ENCODE assay signal across 1 cellular context in the genomic region with DNA sequence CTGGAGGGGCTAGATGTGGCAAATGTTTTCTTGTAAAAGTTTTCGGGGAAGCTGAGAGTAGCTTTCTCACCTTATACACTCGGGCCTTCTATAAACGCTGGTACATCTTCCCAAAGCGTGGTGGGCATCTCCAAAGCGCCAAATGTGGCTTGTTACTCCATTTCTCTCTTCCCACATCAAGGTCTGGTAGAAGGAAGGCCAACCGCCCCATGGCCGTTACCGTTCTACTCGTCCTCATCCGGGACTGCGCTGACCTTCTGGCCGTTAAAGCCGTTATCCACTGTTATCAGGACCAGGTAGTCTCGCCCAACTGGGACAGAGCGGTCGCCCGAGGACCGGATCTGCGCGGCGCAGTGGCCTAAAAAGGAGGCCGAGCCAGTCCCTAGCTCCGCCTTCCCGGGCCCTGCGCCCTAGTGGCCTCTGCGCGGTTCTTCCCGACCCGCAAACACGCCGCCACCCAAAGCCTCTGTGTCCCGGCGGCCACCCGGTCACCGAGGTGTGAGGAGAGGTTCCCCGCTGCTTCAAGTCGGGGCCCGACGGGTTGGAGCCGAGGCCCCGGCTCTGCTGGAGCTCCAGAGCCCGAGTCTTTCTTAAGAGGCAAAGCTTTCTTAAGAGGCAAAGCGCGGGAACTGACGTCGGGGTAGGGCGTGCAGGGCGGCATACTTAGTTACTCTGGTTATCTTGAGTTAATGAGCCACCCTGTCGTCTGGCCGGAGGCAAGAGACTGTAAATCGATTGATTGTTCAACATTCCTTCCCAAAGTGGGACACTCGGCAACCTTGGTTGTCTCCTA.
TF ChIP-seq lines count a peak whose summit lies in the region.

No MANE protein-coding gene starts in this region.

TF ChIP-seq in K562, 482 proteins besides CTCF, POLR2A, EP300 and RAD21 (continued from another document and continues in another):
- TF ChIP-seq, protein P1, sequence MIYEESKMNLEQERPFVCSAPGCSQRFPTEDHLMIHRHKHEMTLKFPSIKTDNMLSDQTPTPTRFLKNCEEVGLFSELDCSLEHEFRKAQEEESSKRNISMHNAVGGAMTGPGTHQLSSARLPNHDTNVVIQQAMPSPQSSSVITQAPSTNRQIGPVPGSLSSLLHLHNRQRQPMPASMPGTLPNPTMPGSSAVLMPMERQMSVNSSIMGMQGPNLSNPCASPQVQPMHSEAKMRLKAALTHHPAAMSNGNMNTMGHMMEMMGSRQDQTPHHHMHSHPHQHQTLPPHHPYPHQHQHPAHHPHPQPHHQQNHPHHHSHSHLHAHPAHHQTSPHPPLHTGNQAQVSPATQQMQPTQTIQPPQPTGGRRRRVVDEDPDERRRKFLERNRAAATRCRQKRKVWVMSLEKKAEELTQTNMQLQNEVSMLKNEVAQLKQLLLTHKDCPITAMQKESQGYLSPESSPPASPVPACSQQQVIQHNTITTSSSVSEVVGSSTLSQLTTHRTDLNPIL (CRISPR knock-in tag; IDR thresholded peaks at IDR 0.05): no peak
- TF ChIP-seq NCOA1 (IDR thresholded peaks at IDR 0.05; ENCODE audit: low read depth) (peak; percentile 80), ZNF444 (CRISPR knock-in tag; IDR thresholded peaks at IDR 0.05) (no peak), PYGO2 (tag; IDR thresholded peaks at IDR 0.05) (no peak), ZNF174 (CRISPR knock-in tag; IDR thresholded peaks at IDR 0.05) (no peak), SMARCC2 (IDR thresholded peaks at IDR 0.05; ENCODE audit: low read depth) (0 out of 2 replicates have a peak, but pooled peaks have one; percentile 15), KDM4B (IDR thresholded peaks at IDR 0.05; ENCODE audit: borderline replicate concordance in 2 of 2, low read depth in 1 of 2) (peak in 1 of 2 experiments; percentile 91; a peak in 1 of 4 replicates), ZKSCAN8 (CRISPR knock-in tag; IDR thresholded peaks at IDR 0.05) (peak; percentile 63; the same call in 1 of the 2 replicates), LEF1 (IDR thresholded peaks at IDR 0.05) (no peak), HDAC1 (IDR thresholded peaks at IDR 0.05) (peak in 1 of 2 experiments; percentile 49; a peak in 2 of 4 replicates), HDAC2 (IDR thresholded peaks at IDR 0.05) (peak; percentile 82; the same call in 1 of the 2 replicates), RB1 (IDR thresholded peaks at IDR 0.05; ENCODE audit: low read depth) (peak; percentile 94; the same call in 1 of the 2 replicates), ILK (tag; IDR thresholded peaks at IDR 0.05; ENCODE audit: borderline replicate concordance, low read depth) (no peak), MBD2 (IDR thresholded peaks at IDR 0.05; ENCODE audit: borderline replicate concordance, low read depth) (peak; percentile 81), ERF (CRISPR knock-in tag; IDR thresholded peaks at IDR 0.05) (no peak), SPI1 (IDR thresholded peaks at IDR 0.05; ENCODE audit: borderline replicate concordance, low read depth, low read length) (no peak), SMARCA5 (IDR thresholded peaks at IDR 0.05) (no peak), ZNF121 (CRISPR knock-in tag; conservative IDR thresholded peaks at IDR 0.05) (peak; percentile 48; the same call in 1 of the 2 replicates), ZNF282 (CRISPR knock-in tag; IDR thresholded peaks at IDR 0.05) (0 out of 2 replicates have a peak, but pooled peaks have one; percentile 36), KHSRP (IDR thresholded peaks at IDR 0.05) (no peak), SMAD3 (CRISPR knock-in tag; conservative IDR thresholded peaks at IDR 0.05) (peak; percentile 12; the same call in 1 of the 2 replicates), CCNT2 (IDR thresholded peaks at IDR 0.05; ENCODE audit: borderline replicate concordance, extremely low read depth, insufficient read length, low read depth, low read length) (peak; percentile 67), DIDO1 (tag; IDR thresholded peaks at IDR 0.05; ENCODE audit: low read depth) (peak; percentile 39; the same call in 1 of the 2 replicates), ZNF165 (CRISPR knock-in tag; IDR thresholded peaks at IDR 0.05; ENCODE audit: borderline replicate concordance) (no peak), LCOR (CRISPR knock-in tag; IDR thresholded peaks at IDR 0.05) (peak; percentile 99), POU5F1 (IDR thresholded peaks at IDR 0.05; ENCODE audit: borderline replicate concordance, low read depth, low read length, partially characterized antibody) (no peak), ELF2 (CRISPR knock-in tag; IDR thresholded peaks at IDR 0.05) (no peak), ZNF143 (CRISPR knock-in tag; IDR thresholded peaks at IDR 0.05) (no peak), CBX2 (IDR thresholded peaks at IDR 0.05; ENCODE audit: insufficient read depth, low read length, poor library complexity, severe bottlenecking) (no peak), GTF2E2 (tag; IDR thresholded peaks at IDR 0.05) (peak; percentile 93; the same call in 1 of the 2 replicates), RBM34 (IDR thresholded peaks at IDR 0.05; ENCODE audit: borderline replicate concordance, insufficient read depth, low read length) (no peak), JUN (IDR thresholded peaks at IDR 0.05; ENCODE audit: borderline replicate concordance, low read depth, low read length) (peak; percentile 46; the same call in 1 of the 2 replicates), JUN (CRISPR knock-in tag; IDR thresholded peaks at IDR 0.05; ENCODE audit: borderline replicate concordance) (peak; percentile 90; the same call in 1 of the 2 replicates)
- TF ChIP-seq, protein P2, sequence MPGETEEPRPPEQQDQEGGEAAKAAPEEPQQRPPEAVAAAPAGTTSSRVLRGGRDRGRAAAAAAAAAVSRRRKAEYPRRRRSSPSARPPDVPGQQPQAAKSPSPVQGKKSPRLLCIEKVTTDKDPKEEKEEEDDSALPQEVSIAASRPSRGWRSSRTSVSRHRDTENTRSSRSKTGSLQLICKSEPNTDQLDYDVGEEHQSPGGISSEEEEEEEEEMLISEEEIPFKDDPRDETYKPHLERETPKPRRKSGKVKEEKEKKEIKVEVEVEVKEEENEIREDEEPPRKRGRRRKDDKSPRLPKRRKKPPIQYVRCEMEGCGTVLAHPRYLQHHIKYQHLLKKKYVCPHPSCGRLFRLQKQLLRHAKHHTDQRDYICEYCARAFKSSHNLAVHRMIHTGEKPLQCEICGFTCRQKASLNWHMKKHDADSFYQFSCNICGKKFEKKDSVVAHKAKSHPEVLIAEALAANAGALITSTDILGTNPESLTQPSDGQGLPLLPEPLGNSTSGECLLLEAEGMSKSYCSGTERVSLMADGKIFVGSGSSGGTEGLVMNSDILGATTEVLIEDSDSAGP (CRISPR knock-in tag; IDR thresholded peaks at IDR 0.05): 0 out of 2 replicates have a peak, but pooled peaks have one; percentile 67
- TF ChIP-seq, protein P3, sequence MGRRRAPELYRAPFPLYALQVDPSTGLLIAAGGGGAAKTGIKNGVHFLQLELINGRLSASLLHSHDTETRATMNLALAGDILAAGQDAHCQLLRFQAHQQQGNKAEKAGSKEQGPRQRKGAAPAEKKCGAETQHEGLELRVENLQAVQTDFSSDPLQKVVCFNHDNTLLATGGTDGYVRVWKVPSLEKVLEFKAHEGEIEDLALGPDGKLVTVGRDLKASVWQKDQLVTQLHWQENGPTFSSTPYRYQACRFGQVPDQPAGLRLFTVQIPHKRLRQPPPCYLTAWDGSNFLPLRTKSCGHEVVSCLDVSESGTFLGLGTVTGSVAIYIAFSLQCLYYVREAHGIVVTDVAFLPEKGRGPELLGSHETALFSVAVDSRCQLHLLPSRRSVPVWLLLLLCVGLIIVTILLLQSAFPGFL (CRISPR knock-in tag; IDR thresholded peaks at IDR 0.05): no peak
- TF ChIP-seq, protein P4, sequence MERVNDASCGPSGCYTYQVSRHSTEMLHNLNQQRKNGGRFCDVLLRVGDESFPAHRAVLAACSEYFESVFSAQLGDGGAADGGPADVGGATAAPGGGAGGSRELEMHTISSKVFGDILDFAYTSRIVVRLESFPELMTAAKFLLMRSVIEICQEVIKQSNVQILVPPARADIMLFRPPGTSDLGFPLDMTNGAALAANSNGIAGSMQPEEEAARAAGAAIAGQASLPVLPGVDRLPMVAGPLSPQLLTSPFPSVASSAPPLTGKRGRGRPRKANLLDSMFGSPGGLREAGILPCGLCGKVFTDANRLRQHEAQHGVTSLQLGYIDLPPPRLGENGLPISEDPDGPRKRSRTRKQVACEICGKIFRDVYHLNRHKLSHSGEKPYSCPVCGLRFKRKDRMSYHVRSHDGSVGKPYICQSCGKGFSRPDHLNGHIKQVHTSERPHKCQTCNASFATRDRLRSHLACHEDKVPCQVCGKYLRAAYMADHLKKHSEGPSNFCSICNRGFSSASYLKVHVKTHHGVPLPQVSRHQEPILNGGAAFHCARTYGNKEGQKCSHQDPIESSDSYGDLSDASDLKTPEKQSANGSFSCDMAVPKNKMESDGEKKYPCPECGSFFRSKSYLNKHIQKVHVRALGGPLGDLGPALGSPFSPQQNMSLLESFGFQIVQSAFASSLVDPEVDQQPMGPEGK (CRISPR knock-in tag; IDR thresholded peaks at IDR 0.05; ENCODE audit: borderline replicate concordance): no peak
- TF ChIP-seq, protein P5, sequence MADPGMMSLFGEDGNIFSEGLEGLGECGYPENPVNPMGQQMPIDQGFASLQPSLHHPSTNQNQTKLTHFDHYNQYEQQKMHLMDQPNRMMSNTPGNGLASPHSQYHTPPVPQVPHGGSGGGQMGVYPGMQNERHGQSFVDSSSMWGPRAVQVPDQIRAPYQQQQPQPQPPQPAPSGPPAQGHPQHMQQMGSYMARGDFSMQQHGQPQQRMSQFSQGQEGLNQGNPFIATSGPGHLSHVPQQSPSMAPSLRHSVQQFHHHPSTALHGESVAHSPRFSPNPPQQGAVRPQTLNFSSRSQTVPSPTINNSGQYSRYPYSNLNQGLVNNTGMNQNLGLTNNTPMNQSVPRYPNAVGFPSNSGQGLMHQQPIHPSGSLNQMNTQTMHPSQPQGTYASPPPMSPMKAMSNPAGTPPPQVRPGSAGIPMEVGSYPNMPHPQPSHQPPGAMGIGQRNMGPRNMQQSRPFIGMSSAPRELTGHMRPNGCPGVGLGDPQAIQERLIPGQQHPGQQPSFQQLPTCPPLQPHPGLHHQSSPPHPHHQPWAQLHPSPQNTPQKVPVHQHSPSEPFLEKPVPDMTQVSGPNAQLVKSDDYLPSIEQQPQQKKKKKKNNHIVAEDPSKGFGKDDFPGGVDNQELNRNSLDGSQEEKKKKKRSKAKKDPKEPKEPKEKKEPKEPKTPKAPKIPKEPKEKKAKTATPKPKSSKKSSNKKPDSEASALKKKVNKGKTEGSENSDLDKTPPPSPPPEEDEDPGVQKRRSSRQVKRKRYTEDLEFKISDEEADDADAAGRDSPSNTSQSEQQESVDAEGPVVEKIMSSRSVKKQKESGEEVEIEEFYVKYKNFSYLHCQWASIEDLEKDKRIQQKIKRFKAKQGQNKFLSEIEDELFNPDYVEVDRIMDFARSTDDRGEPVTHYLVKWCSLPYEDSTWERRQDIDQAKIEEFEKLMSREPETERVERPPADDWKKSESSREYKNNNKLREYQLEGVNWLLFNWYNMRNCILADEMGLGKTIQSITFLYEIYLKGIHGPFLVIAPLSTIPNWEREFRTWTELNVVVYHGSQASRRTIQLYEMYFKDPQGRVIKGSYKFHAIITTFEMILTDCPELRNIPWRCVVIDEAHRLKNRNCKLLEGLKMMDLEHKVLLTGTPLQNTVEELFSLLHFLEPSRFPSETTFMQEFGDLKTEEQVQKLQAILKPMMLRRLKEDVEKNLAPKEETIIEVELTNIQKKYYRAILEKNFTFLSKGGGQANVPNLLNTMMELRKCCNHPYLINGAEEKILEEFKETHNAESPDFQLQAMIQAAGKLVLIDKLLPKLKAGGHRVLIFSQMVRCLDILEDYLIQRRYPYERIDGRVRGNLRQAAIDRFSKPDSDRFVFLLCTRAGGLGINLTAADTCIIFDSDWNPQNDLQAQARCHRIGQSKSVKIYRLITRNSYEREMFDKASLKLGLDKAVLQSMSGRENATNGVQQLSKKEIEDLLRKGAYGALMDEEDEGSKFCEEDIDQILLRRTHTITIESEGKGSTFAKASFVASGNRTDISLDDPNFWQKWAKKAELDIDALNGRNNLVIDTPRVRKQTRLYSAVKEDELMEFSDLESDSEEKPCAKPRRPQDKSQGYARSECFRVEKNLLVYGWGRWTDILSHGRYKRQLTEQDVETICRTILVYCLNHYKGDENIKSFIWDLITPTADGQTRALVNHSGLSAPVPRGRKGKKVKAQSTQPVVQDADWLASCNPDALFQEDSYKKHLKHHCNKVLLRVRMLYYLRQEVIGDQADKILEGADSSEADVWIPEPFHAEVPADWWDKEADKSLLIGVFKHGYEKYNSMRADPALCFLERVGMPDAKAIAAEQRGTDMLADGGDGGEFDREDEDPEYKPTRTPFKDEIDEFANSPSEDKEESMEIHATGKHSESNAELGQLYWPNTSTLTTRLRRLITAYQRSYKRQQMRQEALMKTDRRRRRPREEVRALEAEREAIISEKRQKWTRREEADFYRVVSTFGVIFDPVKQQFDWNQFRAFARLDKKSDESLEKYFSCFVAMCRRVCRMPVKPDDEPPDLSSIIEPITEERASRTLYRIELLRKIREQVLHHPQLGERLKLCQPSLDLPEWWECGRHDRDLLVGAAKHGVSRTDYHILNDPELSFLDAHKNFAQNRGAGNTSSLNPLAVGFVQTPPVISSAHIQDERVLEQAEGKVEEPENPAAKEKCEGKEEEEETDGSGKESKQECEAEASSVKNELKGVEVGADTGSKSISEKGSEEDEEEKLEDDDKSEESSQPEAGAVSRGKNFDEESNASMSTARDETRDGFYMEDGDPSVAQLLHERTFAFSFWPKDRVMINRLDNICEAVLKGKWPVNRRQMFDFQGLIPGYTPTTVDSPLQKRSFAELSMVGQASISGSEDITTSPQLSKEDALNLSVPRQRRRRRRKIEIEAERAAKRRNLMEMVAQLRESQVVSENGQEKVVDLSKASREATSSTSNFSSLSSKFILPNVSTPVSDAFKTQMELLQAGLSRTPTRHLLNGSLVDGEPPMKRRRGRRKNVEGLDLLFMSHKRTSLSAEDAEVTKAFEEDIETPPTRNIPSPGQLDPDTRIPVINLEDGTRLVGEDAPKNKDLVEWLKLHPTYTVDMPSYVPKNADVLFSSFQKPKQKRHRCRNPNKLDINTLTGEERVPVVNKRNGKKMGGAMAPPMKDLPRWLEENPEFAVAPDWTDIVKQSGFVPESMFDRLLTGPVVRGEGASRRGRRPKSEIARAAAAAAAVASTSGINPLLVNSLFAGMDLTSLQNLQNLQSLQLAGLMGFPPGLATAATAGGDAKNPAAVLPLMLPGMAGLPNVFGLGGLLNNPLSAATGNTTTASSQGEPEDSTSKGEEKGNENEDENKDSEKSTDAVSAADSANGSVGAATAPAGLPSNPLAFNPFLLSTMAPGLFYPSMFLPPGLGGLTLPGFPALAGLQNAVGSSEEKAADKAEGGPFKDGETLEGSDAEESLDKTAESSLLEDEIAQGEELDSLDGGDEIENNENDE (IDR thresholded peaks at IDR 0.05; ENCODE audit: low read depth, low read length): no peak
- TF ChIP-seq, protein P6, sequence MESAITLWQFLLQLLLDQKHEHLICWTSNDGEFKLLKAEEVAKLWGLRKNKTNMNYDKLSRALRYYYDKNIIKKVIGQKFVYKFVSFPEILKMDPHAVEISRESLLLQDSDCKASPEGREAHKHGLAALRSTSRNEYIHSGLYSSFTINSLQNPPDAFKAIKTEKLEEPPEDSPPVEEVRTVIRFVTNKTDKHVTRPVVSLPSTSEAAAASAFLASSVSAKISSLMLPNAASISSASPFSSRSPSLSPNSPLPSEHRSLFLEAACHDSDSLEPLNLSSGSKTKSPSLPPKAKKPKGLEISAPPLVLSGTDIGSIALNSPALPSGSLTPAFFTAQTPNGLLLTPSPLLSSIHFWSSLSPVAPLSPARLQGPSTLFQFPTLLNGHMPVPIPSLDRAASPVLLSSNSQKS (CRISPR knock-in tag; IDR thresholded peaks at IDR 0.05): no peak
- TF ChIP-seq, protein P7, sequence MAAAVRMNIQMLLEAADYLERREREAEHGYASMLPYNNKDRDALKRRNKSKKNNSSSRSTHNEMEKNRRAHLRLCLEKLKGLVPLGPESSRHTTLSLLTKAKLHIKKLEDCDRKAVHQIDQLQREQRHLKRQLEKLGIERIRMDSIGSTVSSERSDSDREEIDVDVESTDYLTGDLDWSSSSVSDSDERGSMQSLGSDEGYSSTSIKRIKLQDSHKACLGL (CRISPR knock-in tag; IDR thresholded peaks at IDR 0.05; ENCODE audit: borderline replicate concordance, poor library complexity, severe bottlenecking): no peak
